ENCODE assay signal across 11 cellular contexts in the genomic region with DNA sequence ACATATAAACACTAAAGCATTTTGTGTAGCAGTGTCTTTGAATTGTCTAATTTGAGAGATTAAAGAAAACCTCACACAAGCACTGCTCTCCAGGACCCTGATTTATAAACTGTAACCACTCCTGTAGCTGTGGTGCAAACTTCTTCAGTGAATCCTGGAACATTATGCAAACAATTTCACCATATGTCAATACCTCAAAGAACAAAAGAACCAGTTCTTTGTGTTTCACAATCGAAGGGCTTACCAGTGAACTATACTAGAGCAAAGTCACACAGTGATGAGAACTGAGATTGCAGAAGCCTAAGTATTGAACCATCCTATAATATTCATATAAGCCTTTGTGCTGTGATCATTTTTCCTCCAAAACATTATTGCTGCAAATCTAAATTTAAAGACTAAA. TPM values are rescaled to one million over a fixed set of nuclear protein-coding genes. Genes with fewer than 3 reads are reported as not detected.
A peak's percentile ranks its signal among the peaks of the same experiment; 100 is the strongest.
DNase-seq lines count a peak whose midpoint lies in the region; ATAC-seq and TF ChIP-seq lines count a peak whose summit lies in the region.
"Had no signal": no experiment of that assay in that cellular context is flagged by ENCODE, and none has a peak within 500 bp of the region (broad histone marks: within the 10 kb centered on the region; RNA-seq: fewer than 3 reads in every experiment).

No MANE protein-coding gene starts in this region.

- BruUV-seq in A673 (replicated peaks; lab: Mats Ljungman, UMichigan) = no TSS peak

- TF ChIP-seq CTCF in A673 (conservative IDR thresholded peaks at IDR 0.05; ENCODE audit: low read depth, low read length) (no peak), foreskin fibroblast (IDR thresholded peaks at IDR 0.05; ENCODE audit: low read depth, low read length) (no peak), testis (IDR thresholded peaks at IDR 0.05) (no peak), thyroid gland (IDR thresholded peaks at IDR 0.05) (no peak), WERI-Rb-1 (IDR thresholded peaks at IDR 0.05; ENCODE audit: low read depth, low read length) (no peak)

- CTCF ChIA-PET in A673 (lab: Charles Lee) = no interaction called here

- H3K4me3 ChIP-seq in A673 (ENCODE audit: low read depth, low read length, poor library complexity, severe bottlenecking) = no peak overlapping the region
- no peak overlapping the region for H3K4me3 ChIP-seq in foreskin fibroblast (ENCODE audit: low read depth in 1 of 2, low read length in 2 of 2)
- H3K4me3 ChIP-seq in testis = no peak overlapping the region
- no peak overlapping the region for H3K4me3 ChIP-seq in thyroid gland (replicated peaks in 1 of 3)
- H3K4me3 ChIP-seq in WERI-Rb-1 (ENCODE audit: low read depth, low read length) = no peak overlapping the region

- ATAC-seq in GM19395 (IDR thresholded peaks at IDR 0.05; ENCODE audit: unreplicated experiment) = peak; percentile 66

- H3K9me3 ChIP-seq in A673 (ENCODE audit: low read depth, low read length, poor library complexity, severe bottlenecking) = no peaks in the 10 kb centered on the region
- H3K9me3 ChIP-seq in testis = no peaks in the 10 kb centered on the region
- H3K9me3 ChIP-seq in thyroid gland = no peaks in the 10 kb centered on the region
- H3K9me3 ChIP-seq in WERI-Rb-1 (ENCODE audit: severe bottlenecking) = no peaks in the 10 kb centered on the region

- H3K27me3 ChIP-seq in A673 (replicated peaks; ENCODE audit: insufficient read depth, low read depth, low read length, poor library complexity) (no peaks in the 10 kb centered on the region), testis (no peaks in the 10 kb centered on the region), thyroid gland (no peaks in the 10 kb centered on the region), WERI-Rb-1 (ENCODE audit: insufficient read depth, low read depth, severe bottlenecking) (no peaks in the 10 kb centered on the region)

- intact Hi-C loops in A673 (cut with micrococcal nuclease; ENCODE audit: unreplicated experiment) (no loop called here), testis (cut with DNase I; ENCODE audit: low total_unique reads) (no loop called here), thyroid gland (cut with DNase I) (no loop called here)

- POLR2A ChIA-PET in A673 (lab: Charles Lee; ENCODE audit: low non-redundant PET) = no interaction called here

- TF ChIP-seq POLR2A in testis (IDR thresholded peaks at IDR 0.05) (no peak), thyroid gland (IDR thresholded peaks at IDR 0.05) (no peak)

- no peaks in the 10 kb centered on the region for H3K36me3 ChIP-seq in A673 (ENCODE audit: insufficient read depth, low read length, poor library complexity, severe bottlenecking)
- H3K36me3 ChIP-seq in testis (ENCODE audit: low read depth, missing control alignments) = no peaks in the 10 kb centered on the region
- H3K36me3 ChIP-seq in thyroid gland = peaks cover 0 to 3% of the 10 kb centered on the region in 2 donors
- peaks cover 6% of the 10 kb centered on the region for H3K36me3 ChIP-seq in WERI-Rb-1

- 59 to 68% methylated on average over 1 of the region's 1 CpG for WGBS in testis, 2 donors
- 33 to 48% methylated on average over 1 of the region's 1 CpG for WGBS in thyroid gland, 2 donors

- peaks cover 21% of the 10 kb centered on the region for H3K4me1 ChIP-seq in A673 (ENCODE audit: insufficient read depth, low read length, poor library complexity, severe bottlenecking)
- no peaks in the 10 kb centered on the region for H3K4me1 ChIP-seq in testis
- peaks cover 0 to 9% of the 10 kb centered on the region in 2 donors for H3K4me1 ChIP-seq in thyroid gland

- DNase-seq in A673 (ENCODE audit: low spot score) (peak; percentile 24), NCI-H460 (ENCODE audit: extremely low read depth, low read depth) (peak; percentile 32), foreskin fibroblast (peak; percentile 62 to 78), NCI-H1694 treated with DMSO at 0.1 percent for 48 hours (lab: John Stamatoyannopoulos, UW) (no peak), testis (no peak), thyroid gland (no peak), WERI-Rb-1 (no peak)
- DNase-seq: COR-L47, NCI-H446, retina had no signal

- H3K27ac ChIP-seq in A673 (ENCODE audit: low read depth, low read length, poor library complexity, severe bottlenecking) (no peak overlapping the region), testis (no peak overlapping the region), thyroid gland (no peak overlapping the region), WERI-Rb-1 (no peak overlapping the region)

RNA-seq across cellular contexts. Expression of a gene that starts 21.5 kb away (rescaled TPM):
- total RNA-seq in A673 (2021) (43.2 and 50.5 TPM in 2 replicates), testis (10 to 100 TPM; 18.2 to 26.9 TPM), thyroid gland (10 to 100 TPM; 13.8 to 32.8 (median 23.6) TPM)
- total RNA-seq in NCI-H460 (2014; rRNA removed; shearing (Covaris generic)) = 42.9 and 47.7 TPM in 2 replicates
- polyA plus RNA-seq in NCI-H460 (2014; cell fraction: nucleus; rRNA removed) = 62.4 and 65.4 TPM in 2 replicates
- 25.2 TPM for polyA plus RNA-seq in testis (ENCODE audit: insufficient read depth, low read depth, low replicate concordance)

Comparison
In these comparisons a context has a peak if more than half of its experiments do, and no peak if none do; other contexts are left out.
1. DNase-seq: peak in A673 (single experiment), NCI-H460 (single experiment) and foreskin fibroblast (2 of 2); none in NCI-H1694 treated with DMSO at 0.1 percent for 48 hours (single experiment), testis (single experiment), thyroid gland (0 of 2) and WERI-Rb-1 (single experiment).